In the genomic region with DNA sequence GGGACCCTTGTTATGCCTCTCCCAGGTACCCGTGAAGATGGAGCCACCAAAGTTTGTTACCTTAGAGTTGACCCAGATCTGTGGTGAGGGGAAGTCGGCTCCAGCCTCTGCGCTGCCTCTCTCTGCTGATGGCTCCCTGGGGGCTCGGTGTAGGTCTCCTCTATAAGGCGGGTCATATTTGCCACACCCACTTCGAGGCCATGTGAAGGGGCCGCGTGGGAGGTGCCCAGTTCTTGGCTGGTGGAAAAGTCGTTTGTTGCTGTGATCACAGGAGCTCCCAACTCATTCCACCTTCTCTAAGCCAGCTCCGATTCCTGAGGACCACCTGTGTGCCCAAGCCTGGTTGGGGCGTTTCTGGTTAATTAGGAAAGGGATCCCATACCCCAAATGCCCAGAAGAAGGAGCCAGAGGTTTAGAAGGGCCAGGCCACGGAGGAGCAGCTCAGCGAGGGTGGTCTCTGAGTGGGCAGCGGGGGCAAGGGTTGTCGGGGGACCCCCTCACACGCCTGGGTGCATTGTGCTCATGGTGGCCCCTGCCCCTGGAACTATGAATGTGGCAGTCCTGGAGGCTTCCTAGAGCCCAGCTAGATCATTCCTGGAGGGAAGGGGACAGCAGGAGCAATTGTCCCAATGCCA, we compare ENCODE assay signal across 12 cellular contexts.
"Had no signal": no experiment of that assay in that cellular context is flagged by ENCODE, and none has a peak within 500 bp of the region (broad histone marks: within the 10 kb centered on the region; RNA-seq: fewer than 3 reads in every experiment).

No MANE protein-coding gene starts in this region.

- H3K27me3 ChIP-seq: vagina had no signal

- H3K27ac Mint-ChIP-seq: activated CD4-positive, alpha-beta T cell treated with anti-CD3 and anti-CD28 coated beads, Interleukin-2, amount 10 ng/mL, durations not matched to agents 24 days and 14 days; activated naive CD8-positive, alpha-beta T cell treated with anti-CD3 and anti-CD28 coated beads for 36 hours; activated T-helper 1 cell treated with anti-CD3 and anti-CD28 coated beads, Interleukin-12 subunit alpha, Interleukin-12 subunit beta, Interleukin-2, Interleukin-4 antibody, amounts not matched to agents 30 ng/mL and 10 ng/mL and 1 ng/mL, durations not matched to agents 14 hours and 24 hours and 36 hours; stimulated activated memory B cell treated with anti-CD40 and anti-IgM and Interleukin-4, amounts not matched to agents 10 μg/mL and 1 μg/mL and 100 μg/mL, for 72 hours; T-helper 2 cell treated with Interferon-gamma antibody and Interleukin-4, amounts not matched to agents 5 μg/mL and 100 μg/mL, for 36 hours had no signal

- H3K9me3 Mint-ChIP-seq: activated CD4-positive, alpha-beta T cell treated with anti-CD3 and anti-CD28 coated beads, Interleukin-2, amount 10 ng/mL, durations not matched to agents 24 days and 14 days; activated naive CD8-positive, alpha-beta T cell treated with anti-CD3 and anti-CD28 coated beads for 36 hours; activated T-helper 1 cell treated with anti-CD3 and anti-CD28 coated beads, Interleukin-12 subunit alpha, Interleukin-12 subunit beta, Interleukin-2, Interleukin-4 antibody, amounts not matched to agents 30 ng/mL and 10 ng/mL and 1 ng/mL, durations not matched to agents 14 hours and 24 hours and 36 hours; stimulated activated memory B cell treated with anti-CD40 and anti-IgM and Interleukin-4, amounts not matched to agents 10 μg/mL and 1 μg/mL and 100 μg/mL, for 72 hours; T-helper 2 cell treated with Interferon-gamma antibody and Interleukin-4, amounts not matched to agents 5 μg/mL and 100 μg/mL, for 36 hours had no signal

- H3K27ac ChIP-seq: esophagus muscularis mucosa, parathyroid adenoma, vagina had no signal

- ATAC-seq: stimulated activated memory B cell treated with anti-CD40 and anti-IgM and Interleukin-4, amounts not matched to agents 10 μg/mL and 1 μg/mL and 100 μg/mL, for 72 hours had no signal

- H3K9ac ChIP-seq: parathyroid adenoma had no signal

- H3K36me3 ChIP-seq: esophagus muscularis mucosa, tibial nerve, vagina had no signal

- DNase-seq: cortex of kidney had no signal

- H3K79me2 ChIP-seq: parathyroid adenoma had no signal

- H3K36me3 Mint-ChIP-seq: activated naive CD8-positive, alpha-beta T cell treated with anti-CD3 and anti-CD28 coated beads for 36 hours; brain; stimulated activated memory B cell treated with anti-CD40 and anti-IgM and Interleukin-4, amounts not matched to agents 10 μg/mL and 1 μg/mL and 100 μg/mL, for 72 hours had no signal

- H3K4me3 ChIP-seq: esophagus muscularis mucosa, lung, vagina had no signal

- H3K4me1 Mint-ChIP-seq: activated naive CD8-positive, alpha-beta T cell treated with anti-CD3 and anti-CD28 coated beads for 36 hours; stimulated activated memory B cell treated with anti-CD40 and anti-IgM and Interleukin-4, amounts not matched to agents 10 μg/mL and 1 μg/mL and 100 μg/mL, for 72 hours had no signal

- H3K9me3 ChIP-seq: esophagus muscularis mucosa, tibial nerve, vagina had no signal

- H2AFZ ChIP-seq: parathyroid adenoma had no signal

- H3K4me1 ChIP-seq: parathyroid adenoma had no signal

- H3K4me3 Mint-ChIP-seq: activated CD4-positive, alpha-beta T cell treated with anti-CD3 and anti-CD28 coated beads, Interleukin-2, amount 10 ng/mL, durations not matched to agents 24 days and 14 days; activated naive CD8-positive, alpha-beta T cell treated with anti-CD3 and anti-CD28 coated beads for 36 hours; activated T-helper 1 cell treated with anti-CD3 and anti-CD28 coated beads, Interleukin-12 subunit alpha, Interleukin-12 subunit beta, Interleukin-2, Interleukin-4 antibody, amounts not matched to agents 30 ng/mL and 10 ng/mL and 1 ng/mL, durations not matched to agents 14 hours and 24 hours and 36 hours; stimulated activated memory B cell treated with anti-CD40 and anti-IgM and Interleukin-4, amounts not matched to agents 10 μg/mL and 1 μg/mL and 100 μg/mL, for 72 hours; T-helper 2 cell treated with Interferon-gamma antibody and Interleukin-4, amounts not matched to agents 5 μg/mL and 100 μg/mL, for 36 hours had no signal
